ENCODE assay signal across 11 cellular contexts in the genomic region with DNA sequence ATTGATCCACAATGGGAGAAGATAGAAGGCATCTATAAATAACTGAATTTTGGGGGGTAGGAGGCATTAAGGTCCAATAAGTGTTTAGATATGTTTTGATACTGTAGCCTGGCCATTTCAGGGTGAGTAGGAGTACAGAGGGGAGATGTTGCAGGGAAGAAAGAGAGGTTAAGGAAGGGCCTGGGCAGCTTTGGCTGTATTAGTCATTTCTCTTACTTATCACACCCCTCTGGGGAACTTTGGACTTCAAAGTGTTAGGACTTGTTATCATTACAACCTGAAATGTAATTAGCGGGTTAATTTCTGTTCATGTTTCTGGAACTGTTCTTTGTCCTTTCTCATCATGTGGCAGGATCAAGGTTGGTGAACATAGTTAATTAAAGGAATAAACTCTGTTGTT. TPM values are rescaled to one million over a fixed set of nuclear protein-coding genes. Genes with fewer than 3 reads are reported as not detected.
DNase-seq lines count a peak whose midpoint lies in the region; ATAC-seq and TF ChIP-seq lines count a peak whose summit lies in the region.
"Had no signal": no experiment of that assay in that cellular context is flagged by ENCODE, and none has a peak within 500 bp of the region (broad histone marks: within the 10 kb centered on the region; RNA-seq: fewer than 3 reads in every experiment).

No MANE protein-coding gene starts in this region.

- H3K4me1 ChIP-seq in tibial artery = peaks cover 0 to 80% (median 66%) of the 10 kb centered on the region in 4 donors

- peaks cover 90% of the 10 kb centered on the region for H3K4me1 Mint-ChIP-seq in activated T-cell treated with anti-CD3 and anti-CD28 coated beads, Interleukin-2, amount 50 U/mL, for 72 hours (ENCODE audit: low read depth)
- peaks cover 70% of the 10 kb centered on the region for H3K4me1 Mint-ChIP-seq in memory B cell

- no peaks in the 10 kb centered on the region for H3K27me3 Mint-ChIP-seq in activated T-cell treated with anti-CD3 and anti-CD28 coated beads, Interleukin-2, amount 50 U/mL, for 72 hours (ENCODE audit: low read depth)
- H3K27me3 Mint-ChIP-seq in memory B cell = no peaks in the 10 kb centered on the region

- peak overlapping the region; percentile 1 to 22 for H3K4me3 Mint-ChIP-seq in activated T-cell treated with anti-CD3 and anti-CD28 coated beads, Interleukin-2, amount 50 U/mL, for 72 hours
- peak overlapping the region; percentile 7 for H3K4me3 Mint-ChIP-seq in memory B cell

- ATAC-seq in activated T-cell treated with anti-CD3 and anti-CD28 coated beads, Interleukin-2, amount 50 U/mL, for 72 hours (replicated peaks in 1 of 2) = peak in 1 of 2 donors; percentile 38
- ATAC-seq in memory B cell (ENCODE audit: low read depth) = no peak
- ATAC-seq in HG03354 (IDR thresholded peaks at IDR 0.05; ENCODE audit: poor library complexity, severe bottlenecking, unreplicated experiment) = no peak
- no peak for ATAC-seq in GM21737 (IDR thresholded peaks at IDR 0.05; ENCODE audit: unreplicated experiment)

- intact Hi-C loops in tibial artery (cut with DNase I; ENCODE audit: low total_unique reads) = no loop called here

- H3K27me3 ChIP-seq in tibial artery = no peaks in the 10 kb centered on the region

- peaks cover 2 to 3% of the 10 kb centered on the region in 2 donors for H3K36me3 Mint-ChIP-seq in activated T-cell treated with anti-CD3 and anti-CD28 coated beads, Interleukin-2, amount 50 U/mL, for 72 hours (ENCODE audit: insufficient read depth in 2 of 2)
- H3K36me3 Mint-ChIP-seq in memory B cell = peaks cover 2% of the 10 kb centered on the region

- H3K9me3 Mint-ChIP-seq in activated T-cell treated with anti-CD3 and anti-CD28 coated beads, Interleukin-2, amount 50 U/mL, for 72 hours = no peaks in the 10 kb centered on the region
- no peaks in the 10 kb centered on the region for H3K9me3 Mint-ChIP-seq in memory B cell

- TF ChIP-seq CTCF in tibial artery (IDR thresholded peaks at IDR 0.05) = no peak

- no peak overlapping the region for H3K4me3 ChIP-seq in tibial artery

- DNase-seq in activated T-cell treated with anti-CD3 and anti-CD28 coated beads, Interleukin-2, amount 50 U/mL, for 72 hours = no peak
- no peak for DNase-seq in activated T-cell treated with anti-CD3 and anti-CD28 coated beads, Interleukin-2, amount 50 U/mL, for 48 hours
- DNase-seq in amniotic epithelial cell (ENCODE audit: low read depth) (peak; percentile 23), memory B cell (ENCODE audit: low spot score in 2 of 2) (no peak), tibial artery (no peak), NCI-H446 treated with DMSO at 0.1 percent for 48 hours (lab: John Stamatoyannopoulos, UW) (no peak)
- DNase-seq: GOT3, NCI-H526 treated with DMSO at 0.1 percent for 48 hours, WERI-Rb-1 had no signal

- H3K27ac ChIP-seq in tibial artery = peak overlapping the region; percentile 29 to 54
- H3K27ac ChIP-seq: WERI-Rb-1 had no signal

- peak overlapping the region; percentile 71 for H3K27ac Mint-ChIP-seq in activated T-cell treated with anti-CD3 and anti-CD28 coated beads, Interleukin-2, amount 50 U/mL, for 72 hours
- H3K27ac Mint-ChIP-seq in memory B cell = peak overlapping the region; percentile 89

- H3K36me3 ChIP-seq in tibial artery = no peaks in the 10 kb centered on the region

- no peaks in the 10 kb centered on the region for H3K9me3 ChIP-seq in tibial artery

RNA-seq across cellular contexts. Expression of gene SUSD6, which starts 40.3 kb away (rescaled TPM):
- total RNA-seq in activated T-cell treated with anti-CD3 and anti-CD28 coated beads, Interleukin-2, amount 50 U/mL, for 72 hours = 10 to 100 TPM; 60.3 to 73.8 TPM
